In genomic region chr16:49857423-49858181, GRCh38 we compare ENCODE assay signal across 8 cellular contexts. TPM values are rescaled to one million over a fixed set of nuclear protein-coding genes. Genes with fewer than 3 reads are reported as not detected.
DNase-seq lines count a peak whose midpoint lies in the region; ATAC-seq and TF ChIP-seq lines count a peak whose summit lies in the region.

No MANE protein-coding gene starts in this region.

- H3K4me3 Mint-ChIP-seq in activated naive CD8-positive, alpha-beta T cell treated with anti-CD3 and anti-CD28 coated beads, Interleukin-2, amount 10 ng/mL, durations not matched to agents 7 days and 5 days: peak overlapping the region; percentile 65

- POLR2A ChIA-PET in BJ (lab: Charles Lee): no interaction called here
- POLR2A ChIA-PET in activated naive CD8-positive, alpha-beta T cell treated with anti-CD3 and anti-CD28 coated beads, Interleukin-2, amount 10 ng/mL, durations not matched to agents 7 days and 5 days (lab: Charles Lee): no interaction called here

- no peak overlapping the region for H3K27ac Mint-ChIP-seq in activated naive CD8-positive, alpha-beta T cell treated with anti-CD3 and anti-CD28 coated beads, Interleukin-2, amount 10 ng/mL, durations not matched to agents 7 days and 5 days

- no peaks in the 10 kb centered on the region for H3K4me1 ChIP-seq in right cardiac atrium (ENCODE audit: control insufficient read depth, insufficient read depth, low read length)

- peaks cover 53% of the 10 kb centered on the region for H3K27me3 Mint-ChIP-seq in activated naive CD8-positive, alpha-beta T cell treated with anti-CD3 and anti-CD28 coated beads, Interleukin-2, amount 10 ng/mL, durations not matched to agents 7 days and 5 days

- H3K9me3 ChIP-seq in right cardiac atrium (ENCODE audit: control insufficient read depth, low read length): no peaks in the 10 kb centered on the region

- no peaks in the 10 kb centered on the region for H3K36me3 Mint-ChIP-seq in activated naive CD8-positive, alpha-beta T cell treated with anti-CD3 and anti-CD28 coated beads, Interleukin-2, amount 10 ng/mL, durations not matched to agents 7 days and 5 days

- H3K27me3 ChIP-seq in BJ (ENCODE audit: control insufficient read depth, insufficient read depth, low read length) (peaks cover 19% of the 10 kb centered on the region), right cardiac atrium (ENCODE audit: control insufficient read depth, insufficient read depth) (no peaks in the 10 kb centered on the region)

- CTCF ChIA-PET in BJ (lab: Yijun Ruan, JAX): interaction anchor here (0.6 to 8.0 kb wide), 22 partner anchors 8 to 366 kb away, joined by 3 to 57 read pairs (median 4); no protein-coding TSS in a partner anchor

- peak overlapping the region; percentile 91 for H3K27ac ChIP-seq in right cardiac atrium (ENCODE audit: low read length)

- H3K4me1 Mint-ChIP-seq in activated naive CD8-positive, alpha-beta T cell treated with anti-CD3 and anti-CD28 coated beads, Interleukin-2, amount 10 ng/mL, durations not matched to agents 7 days and 5 days: peaks cover 6% of the 10 kb centered on the region

- intact Hi-C loops in right cardiac atrium (cut with DNase I): loop anchor here in 3 of 4 donors (5.0 to 10.0 kb wide), 5 partner anchors 73 to 370 kb away; no protein-coding TSS in a partner anchor

- peak; percentile 28 for ATAC-seq in HG03432 (IDR thresholded peaks at IDR 0.05; ENCODE audit: unreplicated experiment)
- no peak for ATAC-seq in activated naive CD8-positive, alpha-beta T cell treated with anti-CD3 and anti-CD28 coated beads, Interleukin-2, amount 10 ng/mL, durations not matched to agents 7 days and 5 days (ENCODE audit: low read depth)
- ATAC-seq in right cardiac atrium: no peak
- no peak for ATAC-seq in HG02970 (IDR thresholded peaks at IDR 0.05; ENCODE audit: low FRiP score, unreplicated experiment)
- ATAC-seq in HG02870 (IDR thresholded peaks at IDR 0.05; ENCODE audit: unreplicated experiment): no peak

- peak overlapping the region; percentile 30 for H3K4me3 ChIP-seq in BJ (ENCODE audit: low read depth, low read length)
- H3K4me3 ChIP-seq in right cardiac atrium (ENCODE audit: low read length): peak overlapping the region; percentile 96
- peak overlapping the region; percentile 33 for H3K4me3 ChIP-seq in retinal pigment epithelial cell (ENCODE audit: low read length)

- WGBS in right cardiac atrium: under 1% methylated on average over 52 of the region's 52 CpGs

- H3K9me3 Mint-ChIP-seq in activated naive CD8-positive, alpha-beta T cell treated with anti-CD3 and anti-CD28 coated beads, Interleukin-2, amount 10 ng/mL, durations not matched to agents 7 days and 5 days: no peaks in the 10 kb centered on the region

- H3K36me3 ChIP-seq in BJ (ENCODE audit: control insufficient read depth, insufficient read depth, low read length): no peaks in the 10 kb centered on the region

- no peak for DNase-seq in BJ (ENCODE audit: low read depth)
- peak; percentile 77 for DNase-seq in activated naive CD8-positive, alpha-beta T cell treated with anti-CD3 and anti-CD28 coated beads, Interleukin-2, amount 10 ng/mL, durations not matched to agents 7 days and 5 days
- peak; percentile 65 to 86 (median 84) for DNase-seq in right cardiac atrium
- no peak for DNase-seq in retinal pigment epithelial cell (ENCODE audit: low read depth)

- peak; percentile 82 for TF ChIP-seq CTCF in BJ (IDR thresholded peaks at IDR 0.05; ENCODE audit: insufficient read depth, low read depth, low read length)
- peak; percentile 81 for TF ChIP-seq CTCF in retinal pigment epithelial cell (conservative IDR thresholded peaks at IDR 0.05; ENCODE audit: low read depth, low read length)

TF ChIP-seq in PFSK-1, 5 proteins besides CTCF, POLR2A, EP300 and RAD21:
- TF ChIP-seq SIN3A (IDR thresholded peaks at IDR 0.05; ENCODE audit: borderline replicate concordance, insufficient read depth, low read length) (no peak), POLR2AphosphoS5 (IDR thresholded peaks at IDR 0.05; ENCODE audit: low read depth, low read length) (0 out of 2 replicates have a peak, but pooled peaks have one; percentile 10)

RNA-seq across cellular contexts. Expression of gene ZNF423, which starts 1.7 kb away (rescaled TPM):
- 0.22 TPM in 2 replicates for polyA plus RNA-seq in BJ (2011; rRNA removed)
- 0.33 and 0.67 TPM in 2 replicates for polyA minus RNA-seq in BJ (2011; rRNA and poly(A)+ RNA removed)
- polyA plus RNA-seq in PFSK-1 (2012; ENCODE audit: insufficient read length, low read depth): 17.0 TPM
- under 1 TPM in 1 of 2 experiments, not detected in 1; 0.06 TPM for total RNA-seq in activated naive CD8-positive, alpha-beta T cell treated with anti-CD3 and anti-CD28 coated beads, Interleukin-2, amount 10 ng/mL, durations not matched to agents 7 days and 5 days
- total RNA-seq in right cardiac atrium: 10 to 100 TPM; 11.4 to 22.2 (median 14.6) TPM
- 5.5 TPM for polyA plus RNA-seq in right cardiac atrium

Comparison
In these comparisons a context has a peak if more than half of its experiments do, and no peak if none do; other contexts are left out.
1. DNase-seq: peak in activated naive CD8-positive, alpha-beta T cell treated with anti-CD3 and anti-CD28 coated beads, Interleukin-2, amount 10 ng/mL, durations not matched to agents 7 days and 5 days (single experiment) and right cardiac atrium (3 of 3); none in BJ (single experiment) and retinal pigment epithelial cell (single experiment).
2. H3K4me3 ChIP-seq: peak in every context shown above with its lines; median percentile 96 in right cardiac atrium; 33 in retinal pigment epithelial cell; 30 in BJ.
3. RNA of gene ZNF423, which starts 1.7 kb away (total RNA-seq): 11.4 to 22.2 TPM in right cardiac atrium; 0.06 TPM in activated naive CD8-positive, alpha-beta T cell treated with anti-CD3 and anti-CD28 coated beads, Interleukin-2, amount 10 ng/mL, durations not matched to agents 7 days and 5 days; every median in the first group is over 10 times any median in the second.